ENCODE assay signal across 8 cellular contexts in the genomic region with DNA sequence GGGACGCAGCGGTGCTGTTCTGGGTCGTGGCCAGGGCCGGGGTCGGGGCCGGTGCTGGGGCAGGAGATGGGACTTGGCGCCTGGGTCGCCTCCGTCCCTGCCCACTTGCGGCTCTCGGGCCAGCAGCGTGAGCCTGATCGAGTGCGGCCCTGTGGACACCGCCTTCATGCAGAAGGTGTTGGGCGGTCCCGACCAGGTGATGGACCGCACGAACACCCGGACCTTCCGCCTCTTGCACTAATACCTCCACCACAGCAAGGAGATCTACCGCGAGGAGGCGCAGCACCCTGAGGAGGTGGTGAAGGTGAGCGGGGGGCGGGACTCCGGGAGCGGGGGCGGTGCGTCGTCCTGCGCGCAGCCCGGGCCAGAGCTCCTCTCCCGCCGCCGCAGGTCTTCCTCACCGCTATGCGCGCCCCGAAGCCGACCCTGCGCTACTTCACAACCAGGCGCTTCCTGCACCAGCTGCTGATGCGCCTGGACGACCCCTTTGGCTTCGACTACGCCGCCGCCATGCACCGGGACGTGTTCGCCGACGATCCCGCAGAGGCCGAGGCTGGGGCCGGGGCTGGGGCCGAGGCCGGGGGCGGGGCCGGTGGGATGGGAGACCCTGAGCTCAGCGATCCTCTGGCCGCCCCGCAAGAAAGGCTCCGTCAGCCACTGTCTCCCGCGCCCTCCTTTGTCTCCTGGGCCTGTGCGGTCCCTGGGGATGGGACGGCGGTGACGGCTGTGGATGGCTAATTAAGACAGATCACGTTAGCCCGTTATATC. TPM values are rescaled to one million over a fixed set of nuclear protein-coding genes. Genes with fewer than 3 reads are reported as not detected.
DNase-seq lines count a peak whose midpoint lies in the region; ATAC-seq and TF ChIP-seq lines count a peak whose summit lies in the region.

No MANE protein-coding gene starts in this region.

- 51% methylated on average over 26 to 64 of the region's 74 CpGs for WGBS in testis, 2 donors

- no peaks in the 10 kb centered on the region for H3K9me3 Mint-ChIP-seq in natural killer cell

- no peaks in the 10 kb centered on the region for H3K9me3 ChIP-seq in testis

- DNase-seq in NCI-H1048 (lab: John Stamatoyannopoulos, UW): peak; percentile 39
- peak; percentile 87 for DNase-seq in activated CD4-positive, alpha-beta T cell treated with anti-CD3 and anti-CD28 coated beads for 48 hours
- DNase-seq in ecto neural progenitor cell (ENCODE audit: low spot score): peak; percentile 92
- DNase-seq in natural killer cell: peak; percentile 58
- DNase-seq in testis: no peak
- no peak for DNase-seq in SHP77 (lab: John Stamatoyannopoulos, UW)
- no peak for DNase-seq in NCI-H2227 (lab: John Stamatoyannopoulos, UW; ENCODE audit: unreplicated experiment)

- peaks cover 9 to 18% of the 10 kb centered on the region in 2 donors for H3K4me1 Mint-ChIP-seq in natural killer cell

- H3K27ac ChIP-seq in testis: no peak overlapping the region

- peak; percentile 22 for TF ChIP-seq CTCF in natural killer cell (IDR thresholded peaks at IDR 0.05)
- no peak for TF ChIP-seq CTCF in testis (IDR thresholded peaks at IDR 0.05)

- H3K36me3 Mint-ChIP-seq in natural killer cell: no peaks in the 10 kb centered on the region

- H3K4me1 ChIP-seq in testis: peaks cover 12% of the 10 kb centered on the region

- H3K4me3 ChIP-seq in testis: peak overlapping the region; percentile 18 to 58

- ATAC-seq in natural killer cell: peak; percentile 71 to 95 (median 93)

- intact Hi-C loops in natural killer cell (cut with micrococcal nuclease) (no loop called here), testis (cut with DNase I; ENCODE audit: low total_unique reads) (no loop called here)

- TF ChIP-seq POLR2A in GM19099 (IDR thresholded peaks at IDR 0.05; ENCODE audit: extremely low read depth, insufficient read length, low read depth) (peak; percentile 5), testis (IDR thresholded peaks at IDR 0.05) (no peak)

- H3K27me3 ChIP-seq in testis: no peaks in the 10 kb centered on the region

- no peaks in the 10 kb centered on the region for H3K27me3 Mint-ChIP-seq in natural killer cell (ENCODE audit: low read depth in 2 of 2)

- H3K27ac Mint-ChIP-seq in natural killer cell: no peak overlapping the region

- no peaks in the 10 kb centered on the region for H3K36me3 ChIP-seq in testis (ENCODE audit: low read depth, missing control alignments)

- H3K4me3 Mint-ChIP-seq in natural killer cell: peak overlapping the region; percentile 11

RNA-seq across cellular contexts. Expression of a gene that starts 4.5 kb away (rescaled TPM):
- total RNA-seq in natural killer cell (1 to 10 TPM in 2 of 3 donors, under 1 TPM in 1; 0.68 to 1.6 (median 1.2) TPM), testis (10 to 100 TPM; 13.8 to 14.4 TPM)
- polyA plus RNA-seq in testis (ENCODE audit: insufficient read depth, low read depth, low replicate concordance): 7.1 TPM

RNA-seq across cellular contexts. Expression of a gene that starts 12.2 kb away (rescaled TPM):
- total RNA-seq in natural killer cell (10 to 100 TPM; 34.8 to 44.3 (median 36.4) TPM), testis (10 to 100 TPM; 37.6 to 40.6 TPM)
- polyA plus RNA-seq in testis (ENCODE audit: insufficient read depth, low read depth, low replicate concordance): 18.9 TPM

RNA-seq across cellular contexts. Expression of a gene that starts 13.7 kb away (rescaled TPM):
- total RNA-seq in natural killer cell (10 to 100 TPM; 61.1 to 67.8 (median 62.3) TPM), testis (10 to 100 TPM; 52.8 to 68.5 TPM)
- polyA plus RNA-seq in testis (ENCODE audit: insufficient read depth, low read depth, low replicate concordance): 103 TPM

RNA-seq across cellular contexts. Expression of a gene that starts 18.6 kb away (rescaled TPM):
- total RNA-seq in natural killer cell (10 to 100 TPM; 38.9 to 58.2 (median 42.6) TPM), testis (10 to 100 TPM; 27.6 to 38.6 TPM)
- polyA plus RNA-seq in testis (ENCODE audit: insufficient read depth, low read depth, low replicate concordance): 26.7 TPM

RNA-seq across cellular contexts. Expression of a gene that starts 29.3 kb away (rescaled TPM):
- total RNA-seq in natural killer cell: 1 to 10 TPM; 5.0 to 6.2 (median 5.7) TPM
- total RNA-seq in testis: 10 to 100 TPM; 17.2 to 27.2 TPM
- 45.3 TPM for polyA plus RNA-seq in testis (ENCODE audit: insufficient read depth, low read depth, low replicate concordance)

Comparison
In these comparisons a context has a peak if more than half of its experiments do, and no peak if none do; other contexts are left out.
1. DNase-seq: peak in NCI-H1048 (single experiment), activated CD4-positive, alpha-beta T cell treated with anti-CD3 and anti-CD28 coated beads for 48 hours (single experiment), ecto neural progenitor cell (single experiment) and natural killer cell (single experiment); none in testis (single experiment), SHP77 (0 of 2) and NCI-H2227 (single experiment).
2. RNA of a gene that starts 4.5 kb away (total RNA-seq): 13.8 to 14.4 TPM in testis; 0.68 to 1.6 TPM in natural killer cell; every median in the first group is over 4 times any median in the second.